19 cellular contexts compared by ENCODE assay signal in the genomic region with DNA sequence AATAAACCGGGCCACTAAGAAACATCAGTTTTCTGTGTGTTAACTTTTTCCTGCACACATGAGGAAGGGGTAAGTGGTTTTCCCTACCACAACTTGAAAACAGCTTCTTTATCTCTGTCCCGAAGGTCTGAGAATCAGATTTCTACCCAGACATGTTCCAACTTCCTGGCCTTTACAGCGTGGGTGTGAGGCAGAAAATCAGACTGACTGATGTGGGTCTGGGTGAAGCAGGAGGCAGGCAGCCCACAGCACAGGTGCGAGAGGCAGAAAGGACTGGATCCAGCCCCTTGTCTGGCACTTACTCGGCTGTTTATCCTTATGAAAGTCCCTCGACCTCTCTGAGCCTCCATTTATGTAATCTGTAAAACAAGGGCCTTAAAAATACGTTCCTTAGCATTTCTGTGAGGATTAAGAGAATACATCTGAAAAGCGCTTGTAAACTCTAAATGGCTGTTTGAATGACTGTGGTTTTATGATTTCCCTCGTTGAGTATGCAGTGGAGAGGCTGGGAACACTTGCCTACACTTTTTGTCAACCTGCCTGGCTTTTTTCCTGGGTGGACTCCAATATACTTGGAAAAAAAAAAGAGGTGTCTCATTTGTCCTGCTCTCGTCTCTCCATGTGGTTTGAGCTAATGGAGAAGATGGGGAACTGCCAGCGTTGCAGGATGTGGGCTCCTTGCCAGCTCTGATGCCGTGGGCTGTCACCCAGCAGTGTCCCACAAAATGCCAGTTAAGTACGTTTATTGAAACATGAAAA. TPM values are rescaled to one million over a fixed set of nuclear protein-coding genes. Genes with fewer than 3 reads are reported as not detected.
DNase-seq lines count a peak whose midpoint lies in the region; ATAC-seq, FAIRE-seq and TF ChIP-seq lines count a peak whose summit lies in the region.
"Had no signal": no experiment of that assay in that cellular context is flagged by ENCODE, and none has a peak within 500 bp of the region (broad histone marks: within the 10 kb centered on the region; RNA-seq: fewer than 3 reads in every experiment).

No MANE protein-coding gene starts in this region.

- H3K9me3 Mint-ChIP-seq in stimulated activated naive CD8-positive, alpha-beta T cell treated with anti-CD3 and anti-CD28 coated beads, Interleukin-15, amount 100 ng/mL, for 72 hours: no peaks in the 10 kb centered on the region
- no peaks in the 10 kb centered on the region for H3K9me3 Mint-ChIP-seq in activated naive CD8-positive, alpha-beta T cell (ENCODE audit: low read depth)
- H3K9me3 Mint-ChIP-seq: neural crest cell had no signal

- intact Hi-C loops in left lung (cut with DNase I): no loop called here

- no peaks in the 10 kb centered on the region for H3K36me3 Mint-ChIP-seq in activated naive CD8-positive, alpha-beta T cell

- H3K27ac ChIP-seq in left lung: peak overlapping the region in 1 of 2 donors; percentile 35
- H3K27ac ChIP-seq: SK-N-MC had no signal

- no peaks in the 10 kb centered on the region for H3K27me3 Mint-ChIP-seq in stimulated activated naive CD8-positive, alpha-beta T cell treated with anti-CD3 and anti-CD28 coated beads, Interleukin-15, amount 100 ng/mL, for 72 hours
- peaks cover 10% of the 10 kb centered on the region for H3K27me3 Mint-ChIP-seq in activated naive CD8-positive, alpha-beta T cell

- H3K27me3 ChIP-seq in left lung: no peaks in the 10 kb centered on the region

- H3K4me1 ChIP-seq in left lung: no peaks in the 10 kb centered on the region

- H3K4me3 Mint-ChIP-seq in stimulated activated naive CD8-positive, alpha-beta T cell treated with anti-CD3 and anti-CD28 coated beads, Interleukin-15, amount 100 ng/mL, for 72 hours: peak overlapping the region in 1 of 2 donors; percentile 22
- H3K4me3 Mint-ChIP-seq in activated naive CD8-positive, alpha-beta T cell: peak overlapping the region; percentile 18
- H3K4me3 Mint-ChIP-seq: neural crest cell had no signal

- no peak for FAIRE-seq in urothelium cell line (lab: Jason Lieb, UNC)
- FAIRE-seq: H54 had no signal

- ATAC-seq in stimulated activated naive CD8-positive, alpha-beta T cell treated with anti-CD3 and anti-CD28 coated beads, Interleukin-15, amount 100 ng/mL, for 72 hours: peak; percentile 49
- no peak for ATAC-seq in stimulated activated naive CD8-positive, alpha-beta T cell treated with anti-CD3 and anti-CD28 coated beads, Interleukin-15, Interleukin-2, amounts not matched to agents 100 U/mL and 50 U/mL, for 24 hours
- peak; percentile 65 for ATAC-seq in left lung
- ATAC-seq in HG03025 (IDR thresholded peaks at IDR 0.05; ENCODE audit: low FRiP score, unreplicated experiment): no peak
- ATAC-seq: right cardiac atrium had no signal

- peaks cover 23% of the 10 kb centered on the region for H3K4me1 Mint-ChIP-seq in stimulated activated naive CD8-positive, alpha-beta T cell treated with anti-CD3 and anti-CD28 coated beads, Interleukin-15, amount 100 ng/mL, for 72 hours
- peaks cover 16% of the 10 kb centered on the region for H3K4me1 Mint-ChIP-seq in activated naive CD8-positive, alpha-beta T cell (ENCODE audit: low read depth)
- H3K4me1 Mint-ChIP-seq: neural crest cell had no signal

- no peak for TF ChIP-seq CTCF in left lung (IDR thresholded peaks at IDR 0.05)

- DNase-seq in stimulated activated naive CD8-positive, alpha-beta T cell treated with anti-CD3 and anti-CD28 coated beads, Interleukin-15, amount 100 ng/mL, for 72 hours: no peak
- DNase-seq in stimulated activated naive CD8-positive, alpha-beta T cell treated with anti-CD3 and anti-CD28 coated beads, Interleukin-15, Interleukin-2, amounts not matched to agents 100 U/mL and 50 U/mL, for 24 hours: no peak
- no peak for DNase-seq in left lung
- peak; percentile 35 for DNase-seq in urothelium cell line (ENCODE audit: low spot score)
- no peak for DNase-seq in T-helper 1 cell
- no peak for DNase-seq in iPS-NIHi11 (ENCODE audit: low spot score)
- DNase-seq: activated gamma-delta T cell, MV-4-11, NCI-H2227 treated with DMSO at 0.1 percent for 48 hours, right cardiac atrium, trophoblast cell had no signal

- no peaks in the 10 kb centered on the region for H3K36me3 ChIP-seq in left lung

- no peak overlapping the region for H3K4me3 ChIP-seq in left lung
- H3K4me3 ChIP-seq: SK-N-MC had no signal

- H3K9me3 ChIP-seq in left lung: no peaks in the 10 kb centered on the region

- peak overlapping the region in 1 of 2 donors; percentile 57 for H3K27ac Mint-ChIP-seq in stimulated activated naive CD8-positive, alpha-beta T cell treated with anti-CD3 and anti-CD28 coated beads, Interleukin-15, amount 100 ng/mL, for 72 hours
- no peak overlapping the region for H3K27ac Mint-ChIP-seq in activated naive CD8-positive, alpha-beta T cell

RNA-seq across cellular contexts. Expression of a gene that starts 3.1 kb away (rescaled TPM):
- 1 to 10 TPM in 1 of 2 donors, under 1 TPM in 1; 0.32 to 3.3 TPM for total RNA-seq in left lung
- total RNA-seq: activated CD8-positive, alpha-beta memory T cell treated with anti-CD3 and anti-CD28 coated beads for 36 hours; fibroblast of villous mesenchyme; lung microvascular endothelial cell; right cardiac atrium had no signal

Comparison
In these comparisons a context has a peak if more than half of its experiments do, and no peak if none do; other contexts are left out.
1. ATAC-seq: peak in stimulated activated naive CD8-positive, alpha-beta T cell treated with anti-CD3 and anti-CD28 coated beads, Interleukin-15, amount 100 ng/mL, for 72 hours (single experiment) and left lung (single experiment); none in stimulated activated naive CD8-positive, alpha-beta T cell treated with anti-CD3 and anti-CD28 coated beads, Interleukin-15, Interleukin-2, amounts not matched to agents 100 U/mL and 50 U/mL, for 24 hours (single experiment) and HG03025 (single experiment).